Comparison of ENCODE assay signal across 1 cellular context in genomic region chr10:33722067-33722466, GRCh38.
TF ChIP-seq lines count a peak whose summit lies in the region.

No MANE protein-coding gene starts in this region.

TF ChIP-seq in WTC11, 78 proteins besides CTCF, POLR2A, EP300 and RAD21 (continued from another document):
- TF ChIP-seq ZNF281 (CRISPR knock-in tag; IDR thresholded peaks at IDR 0.05) (no peak), NR3C1 (CRISPR knock-in tag; conservative IDR thresholded peaks at IDR 0.05; ENCODE audit: low read depth) (no peak), ATF3 (CRISPR knock-in tag; conservative IDR thresholded peaks at IDR 0.05) (no peak)
- TF ChIP-seq, protein P1, sequence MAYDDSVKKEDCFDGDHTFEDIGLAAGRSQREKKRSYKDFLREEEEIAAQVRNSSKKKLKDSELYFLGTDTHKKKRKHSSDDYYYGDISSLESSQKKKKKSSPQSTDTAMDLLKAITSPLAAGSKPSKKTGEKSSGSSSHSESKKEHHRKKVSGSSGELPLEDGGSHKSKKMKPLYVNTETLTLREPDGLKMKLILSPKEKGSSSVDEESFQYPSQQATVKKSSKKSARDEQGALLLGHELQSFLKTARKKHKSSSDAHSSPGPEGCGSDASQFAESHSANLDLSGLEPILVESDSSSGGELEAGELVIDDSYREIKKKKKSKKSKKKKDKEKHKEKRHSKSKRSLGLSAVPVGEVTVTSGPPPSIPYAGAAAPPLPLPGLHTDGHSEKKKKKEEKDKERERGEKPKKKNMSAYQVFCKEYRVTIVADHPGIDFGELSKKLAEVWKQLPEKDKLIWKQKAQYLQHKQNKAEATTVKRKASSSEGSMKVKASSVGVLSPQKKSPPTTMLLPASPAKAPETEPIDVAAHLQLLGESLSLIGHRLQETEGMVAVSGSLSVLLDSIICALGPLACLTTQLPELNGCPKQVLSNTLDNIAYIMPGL (CRISPR knock-in tag; IDR thresholded peaks at IDR 0.05), result no peak
TF ChIP-seq in WTC11: peak in this region for 0.
